7 cellular contexts compared by ENCODE assay signal in genomic region chr12:79977861-79978260, GRCh38. TPM values are rescaled to one million over a fixed set of nuclear protein-coding genes. Genes with fewer than 3 reads are reported as not detected.
DNase-seq lines count a peak whose midpoint lies in the region; FAIRE-seq and TF ChIP-seq lines count a peak whose summit lies in the region.
"Not testable (repeated sequence)": the region's sequence is repeated elsewhere in the genome, so short reads cannot be mapped to it uniquely, and the experiment has no call there.

No MANE protein-coding gene starts in this region.

- H3K27ac ChIP-seq in SK-N-SH (ENCODE audit: low read depth in 2 of 2, low read length in 1 of 2); endothelial cell of umbilical vein (ENCODE audit: insufficient read depth, low read depth, low read length): not testable (repeated sequence)

- TF ChIP-seq POLR2A in endothelial cell of umbilical vein (IDR thresholded peaks at IDR 0.05; ENCODE audit: low read depth, low read length), result not testable (repeated sequence)

- H3K27me3 ChIP-seq in SK-N-SH (ENCODE audit: insufficient read depth); endothelial cell of umbilical vein (ENCODE audit: control insufficient read depth in 2 of 2, insufficient read depth in 2 of 2, low read length in 2 of 2): not testable (repeated sequence)

- not testable (repeated sequence) for H3K36me3 ChIP-seq in SK-N-SH (replicated peaks in 1 of 2; ENCODE audit: control insufficient read depth in 1 of 2, insufficient read depth in 2 of 2, low read length in 1 of 2); endothelial cell of umbilical vein (ENCODE audit: control insufficient read depth in 2 of 2, extremely low read depth in 1 of 2, insufficient read depth in 2 of 2, low read length in 2 of 2)

- TF ChIP-seq CTCF in AG10803 (conservative IDR thresholded peaks at IDR 0.05; ENCODE audit: low read length); SK-N-SH (IDR thresholded peaks at IDR 0.05); endothelial cell of umbilical vein (IDR thresholded peaks at IDR 0.05; ENCODE audit: extremely low read depth in 1 of 2, insufficient read depth in 1 of 2, low read depth in 1 of 2, low read length in 2 of 2); fibroblast of the aortic adventitia (IDR thresholded peaks at IDR 0.05; ENCODE audit: insufficient read depth, low read length): not testable (repeated sequence)

- H3F3A ChIP-seq in SK-N-SH (replicated peaks; ENCODE audit: insufficient read depth), result peaks cover 13% of the 10 kb centered on the region

- H3K4me3 ChIP-seq in AG10803 (ENCODE audit: low read length); SK-N-SH (ENCODE audit: low read depth in 2 of 2, low read length in 1 of 2); endothelial cell of umbilical vein (replicated peaks in 1 of 3; ENCODE audit: insufficient read depth in 1 of 3, low read depth in 1 of 3, low read length in 3 of 3); fibroblast of the aortic adventitia (ENCODE audit: low read depth, low read length): not testable (repeated sequence)

- DNase-seq in AG10803 (ENCODE audit: low read depth), result peak; percentile 80
- peak; percentile 13 for DNase-seq in GM03348 (ENCODE audit: low spot score)
- peak; percentile 22 for DNase-seq in HS-27A (ENCODE audit: low read depth)
- not testable (repeated sequence) for DNase-seq in SK-N-SH; endothelial cell of umbilical vein (ENCODE audit: low read depth, low spot score)
- peak; percentile 57 for DNase-seq in fibroblast of the aortic adventitia (ENCODE audit: low read depth)
- peak; percentile 59 for DNase-seq in mucosa of gallbladder (ENCODE audit: low spot score)

- not testable (repeated sequence) for H3K4me2 ChIP-seq in SK-N-SH; endothelial cell of umbilical vein (ENCODE audit: insufficient read depth, low read length)

- not testable (repeated sequence) for H3K4me1 ChIP-seq in SK-N-SH (ENCODE audit: control insufficient read depth in 1 of 2, insufficient read depth in 2 of 2, low read depth in 1 of 2, low read length in 1 of 2); endothelial cell of umbilical vein (ENCODE audit: control insufficient read depth, extremely low read depth, insufficient read depth, low read length)

- not testable (repeated sequence) for TF ChIP-seq RAD21 in SK-N-SH (IDR thresholded peaks at IDR 0.05; ENCODE audit: low read length)

- peak overlapping the region; percentile 71; the same call in 1 of the 2 replicates for H2AFZ ChIP-seq in SK-N-SH (ENCODE audit: low read depth)
- not testable (repeated sequence) for H2AFZ ChIP-seq in endothelial cell of umbilical vein (ENCODE audit: low read depth, low read length)

- FAIRE-seq in endothelial cell of umbilical vein (lab: Jason Lieb, UNC), result peak; percentile 59

- TF ChIP-seq EP300 in SK-N-SH (IDR thresholded peaks at IDR 0.05; ENCODE audit: borderline replicate concordance in 1 of 2, low read depth in 1 of 2, low read length in 1 of 2), result not testable (repeated sequence)

- not testable (repeated sequence) for H3K9ac ChIP-seq in SK-N-SH; endothelial cell of umbilical vein (replicated peaks; ENCODE audit: extremely low read depth, insufficient read depth, low read length)

- CTCF ChIA-PET in SK-N-SH (lab: Yijun Ruan, JAX); endothelial cell of umbilical vein (lab: Charles Lee): not testable (repeated sequence)

- H3K9me1 ChIP-seq in endothelial cell of umbilical vein (replicated peaks; ENCODE audit: control insufficient read depth, extremely low read depth, insufficient read depth, low read length), result not testable (repeated sequence)

- not testable (repeated sequence) for H4K20me1 ChIP-seq in SK-N-SH (ENCODE audit: insufficient read depth); endothelial cell of umbilical vein (replicated peaks; ENCODE audit: control insufficient read depth, extremely low read depth, insufficient read depth, low read length)

- H3K79me2 ChIP-seq in SK-N-SH (ENCODE audit: insufficient read depth); endothelial cell of umbilical vein (ENCODE audit: control insufficient read depth, insufficient read depth, low read length): not testable (repeated sequence)

- intact Hi-C loops in endothelial cell of umbilical vein (cut with micrococcal nuclease), result not testable (repeated sequence)

- not testable (repeated sequence) for BruUV-seq in endothelial cell of umbilical vein (replicated peaks; lab: Mats Ljungman, UMichigan)

- dilution Hi-C loops in endothelial cell of umbilical vein (cut with MboI; ENCODE audit: extremely low pct_ligation_motif_present, low sequenced_read_pairs), result not testable (repeated sequence)

- not testable (repeated sequence) for H3K9me2 ChIP-seq in SK-N-SH

- H3K9me3 ChIP-seq in SK-N-SH; endothelial cell of umbilical vein (replicated peaks; ENCODE audit: control insufficient read depth, insufficient read depth, low read length): not testable (repeated sequence)

- POLR2A ChIA-PET in SK-N-SH (lab: Yijun Ruan, JAX); endothelial cell of umbilical vein (lab: Charles Lee): not testable (repeated sequence)

- 65% methylated on average over 2 of the region's 2 CpGs for WGBS in SK-N-SH (ENCODE audit: low lambda C conversion rate)

RNA-seq across cellular contexts. Expression of gene PPP1R12A, which starts 43.0 kb away (rescaled TPM):
- polyA plus RNA-seq in SK-N-SH (2012; rRNA removed), result 26.0 and 39.0 TPM in 2 replicates
- polyA plus RNA-seq in SK-N-SH (2012; cell fraction: cytosol; rRNA removed), result 31.0 and 40.0 TPM in 2 replicates
- 38.3 and 80.8 TPM in 2 replicates for polyA plus RNA-seq in SK-N-SH (2012; cell fraction: nucleus; rRNA removed)
- total RNA-seq in endothelial cell of umbilical vein, result 83.9 and 86.8 TPM in 2 replicates
- polyA plus RNA-seq in endothelial cell of umbilical vein, result 10.4 and 12.9 TPM in 2 replicates
- 14.5 and 16.7 TPM in 2 replicates for polyA plus RNA-seq in endothelial cell of umbilical vein (2011; cell fraction: cytosol; rRNA removed)
- 77.5 and 103 TPM in 2 replicates for polyA plus RNA-seq in endothelial cell of umbilical vein (2011; cell fraction: nucleus; rRNA removed)
- 39.6 and 48.1 TPM in 2 replicates for polyA plus RNA-seq in endothelial cell of umbilical vein (2012)
- polyA minus RNA-seq in endothelial cell of umbilical vein, result 94.7 and 113 TPM in 2 replicates
- 38.6 TPM for polyA minus RNA-seq in endothelial cell of umbilical vein (2011; cell fraction: cytosol; rRNA and poly(A)+ RNA removed)
- 219 and 241 TPM in 2 replicates for polyA minus RNA-seq in endothelial cell of umbilical vein (2011; cell fraction: nucleus; rRNA and poly(A)+ RNA removed)
- total RNA-seq in fibroblast of the aortic adventitia (ENCODE audit: low replicate concordance), result 119 and 269 TPM in 2 replicates
- total RNA-seq in mucosa of gallbladder, result 136 TPM
